Comparison of ENCODE assay signal across 1 cellular context in the genomic region with DNA sequence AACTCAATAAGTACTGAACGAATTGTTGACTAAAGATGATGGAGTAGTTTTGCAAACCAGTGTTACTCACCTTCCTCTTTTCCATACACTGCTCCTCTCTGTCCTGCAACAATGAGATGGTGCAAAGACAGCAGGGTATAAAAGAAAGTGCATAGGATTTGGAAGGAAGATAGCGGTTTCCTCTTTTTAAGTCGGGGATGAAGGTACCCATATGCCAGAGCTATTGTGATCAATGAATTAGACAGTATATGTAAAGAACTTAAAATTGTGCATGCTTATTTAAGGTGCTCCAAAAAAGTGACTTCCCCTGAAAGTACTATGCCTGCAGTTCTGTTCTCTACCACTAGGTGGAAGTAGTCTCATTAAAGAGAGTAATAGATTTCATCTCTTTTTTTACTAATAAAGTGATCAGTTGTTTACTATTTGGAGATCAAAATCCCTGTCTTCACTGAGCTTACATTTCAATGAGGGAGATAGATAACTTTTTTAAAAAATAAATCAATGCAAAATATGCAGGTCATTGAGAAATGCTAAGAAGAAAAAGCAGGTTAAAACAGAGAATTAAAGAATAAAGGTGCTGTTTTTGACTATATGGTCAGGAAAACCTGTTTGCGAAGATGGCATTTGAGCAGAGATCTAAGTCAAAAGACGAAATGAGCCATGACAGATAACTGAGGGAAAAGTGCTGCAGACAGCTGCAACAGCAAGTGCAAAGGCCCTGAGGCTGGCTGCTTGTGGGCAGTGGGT.
TF ChIP-seq lines count a peak whose summit lies in the region.

No MANE protein-coding gene starts in this region.

TF ChIP-seq in GM23338, 12 proteins besides CTCF, POLR2A, EP300 and RAD21 (continued from another document):
- TF ChIP-seq, protein P1, sequence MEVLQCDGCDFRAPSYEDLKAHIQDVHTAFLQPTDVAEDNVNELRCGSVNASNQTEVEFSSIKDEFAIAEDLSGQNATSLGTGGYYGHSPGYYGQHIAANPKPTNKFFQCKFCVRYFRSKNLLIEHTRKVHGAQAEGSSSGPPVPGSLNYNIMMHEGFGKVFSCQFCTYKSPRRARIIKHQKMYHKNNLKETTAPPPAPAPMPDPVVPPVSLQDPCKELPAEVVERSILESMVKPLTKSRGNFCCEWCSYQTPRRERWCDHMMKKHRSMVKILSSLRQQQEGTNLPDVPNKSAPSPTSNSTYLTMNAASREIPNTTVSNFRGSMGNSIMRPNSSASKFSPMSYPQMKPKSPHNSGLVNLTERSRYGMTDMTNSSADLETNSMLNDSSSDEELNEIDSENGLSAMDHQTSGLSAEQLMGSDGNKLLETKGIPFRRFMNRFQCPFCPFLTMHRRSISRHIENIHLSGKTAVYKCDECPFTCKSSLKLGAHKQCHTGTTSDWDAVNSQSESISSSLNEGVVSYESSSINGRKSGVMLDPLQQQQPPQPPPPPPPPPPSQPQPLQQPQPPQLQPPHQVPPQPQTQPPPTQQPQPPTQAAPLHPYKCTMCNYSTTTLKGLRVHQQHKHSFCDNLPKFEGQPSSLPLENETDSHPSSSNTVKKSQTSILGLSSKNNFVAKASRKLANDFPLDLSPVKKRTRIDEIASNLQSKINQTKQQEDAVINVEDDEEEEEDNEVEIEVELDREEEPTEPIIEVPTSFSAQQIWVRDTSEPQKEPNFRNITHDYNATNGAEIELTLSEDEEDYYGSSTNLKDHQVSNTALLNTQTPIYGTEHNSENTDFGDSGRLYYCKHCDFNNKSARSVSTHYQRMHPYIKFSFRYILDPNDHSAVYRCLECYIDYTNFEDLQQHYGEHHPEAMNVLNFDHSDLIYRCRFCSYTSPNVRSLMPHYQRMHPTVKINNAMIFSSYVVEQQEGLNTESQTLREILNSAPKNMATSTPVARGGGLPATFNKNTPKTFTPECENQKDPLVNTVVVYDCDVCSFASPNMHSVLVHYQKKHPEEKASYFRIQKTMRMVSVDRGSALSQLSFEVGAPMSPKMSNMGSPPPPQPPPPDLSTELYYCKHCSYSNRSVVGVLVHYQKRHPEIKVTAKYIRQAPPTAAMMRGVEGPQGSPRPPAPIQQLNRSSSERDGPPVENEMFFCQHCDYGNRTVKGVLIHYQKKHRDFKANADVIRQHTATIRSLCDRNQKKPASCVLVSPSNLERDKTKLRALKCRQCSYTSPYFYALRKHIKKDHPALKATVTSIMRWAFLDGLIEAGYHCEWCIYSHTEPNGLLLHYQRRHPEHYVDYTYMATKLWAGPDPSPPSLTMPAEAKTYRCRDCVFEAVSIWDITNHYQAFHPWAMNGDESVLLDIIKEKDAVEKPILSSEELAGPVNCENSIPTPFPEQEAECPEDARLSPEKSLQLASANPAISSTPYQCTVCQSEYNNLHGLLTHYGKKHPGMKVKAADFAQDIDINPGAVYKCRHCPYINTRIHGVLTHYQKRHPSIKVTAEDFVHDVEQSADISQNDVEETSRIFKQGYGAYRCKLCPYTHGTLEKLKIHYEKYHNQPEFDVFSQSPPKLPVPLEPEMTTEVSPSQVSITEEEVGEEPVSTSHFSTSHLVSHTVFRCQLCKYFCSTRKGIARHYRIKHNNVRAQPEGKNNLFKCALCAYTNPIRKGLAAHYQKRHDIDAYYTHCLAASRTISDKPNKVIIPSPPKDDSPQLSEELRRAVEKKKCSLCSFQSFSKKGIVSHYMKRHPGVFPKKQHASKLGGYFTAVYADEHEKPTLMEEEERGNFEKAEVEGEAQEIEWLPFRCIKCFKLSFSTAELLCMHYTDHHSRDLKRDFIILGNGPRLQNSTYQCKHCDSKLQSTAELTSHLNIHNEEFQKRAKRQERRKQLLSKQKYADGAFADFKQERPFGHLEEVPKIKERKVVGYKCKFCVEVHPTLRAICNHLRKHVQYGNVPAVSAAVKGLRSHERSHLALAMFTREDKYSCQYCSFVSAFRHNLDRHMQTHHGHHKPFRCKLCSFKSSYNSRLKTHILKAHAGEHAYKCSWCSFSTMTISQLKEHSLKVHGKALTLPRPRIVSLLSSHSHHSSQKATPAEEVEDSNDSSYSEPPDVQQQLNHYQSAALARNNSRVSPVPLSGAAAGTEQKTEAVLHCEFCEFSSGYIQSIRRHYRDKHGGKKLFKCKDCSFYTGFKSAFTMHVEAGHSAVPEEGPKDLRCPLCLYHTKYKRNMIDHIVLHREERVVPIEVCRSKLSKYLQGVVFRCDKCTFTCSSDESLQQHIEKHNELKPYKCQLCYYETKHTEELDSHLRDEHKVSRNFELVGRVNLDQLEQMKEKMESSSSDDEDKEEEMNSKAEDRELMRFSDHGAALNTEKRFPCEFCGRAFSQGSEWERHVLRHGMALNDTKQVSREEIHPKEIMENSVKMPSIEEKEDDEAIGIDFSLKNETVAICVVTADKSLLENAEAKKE (CRISPR knock-in tag; IDR thresholded peaks at IDR 0.05): no peak
- TF ChIP-seq, protein P2, sequence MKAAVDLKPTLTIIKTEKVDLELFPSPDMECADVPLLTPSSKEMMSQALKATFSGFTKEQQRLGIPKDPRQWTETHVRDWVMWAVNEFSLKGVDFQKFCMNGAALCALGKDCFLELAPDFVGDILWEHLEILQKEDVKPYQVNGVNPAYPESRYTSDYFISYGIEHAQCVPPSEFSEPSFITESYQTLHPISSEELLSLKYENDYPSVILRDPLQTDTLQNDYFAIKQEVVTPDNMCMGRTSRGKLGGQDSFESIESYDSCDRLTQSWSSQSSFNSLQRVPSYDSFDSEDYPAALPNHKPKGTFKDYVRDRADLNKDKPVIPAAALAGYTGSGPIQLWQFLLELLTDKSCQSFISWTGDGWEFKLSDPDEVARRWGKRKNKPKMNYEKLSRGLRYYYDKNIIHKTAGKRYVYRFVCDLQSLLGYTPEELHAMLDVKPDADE (IDR thresholded peaks at IDR 0.05): no peak
- TF ChIP-seq STAT1 (IDR thresholded peaks at IDR 0.05; ENCODE audit: unreplicated experiment): no peak
- no peak for TF ChIP-seq POLR2AphosphoS5 (IDR thresholded peaks at IDR 0.05; ENCODE audit: low read depth)
- no peak for TF ChIP-seq ZNF331 (CRISPR knock-in tag; IDR thresholded peaks at IDR 0.05; ENCODE audit: low read depth)
- no peak for TF ChIP-seq JUNB (IDR thresholded peaks at IDR 0.05; ENCODE audit: unreplicated experiment)
- TF ChIP-seq ZNF114 (CRISPR knock-in tag; IDR thresholded peaks at IDR 0.05): no peak
- no peak for TF ChIP-seq NANOG (IDR thresholded peaks at IDR 0.05; ENCODE audit: borderline replicate concordance)
- no peak for TF ChIP-seq EZH2phosphoT487 (IDR thresholded peaks at IDR 0.05; ENCODE audit: unreplicated experiment)
- TF ChIP-seq CREB1 (CRISPR knock-in tag; IDR thresholded peaks at IDR 0.05; ENCODE audit: low read depth): no peak
- TF ChIP-seq, protein P3, sequence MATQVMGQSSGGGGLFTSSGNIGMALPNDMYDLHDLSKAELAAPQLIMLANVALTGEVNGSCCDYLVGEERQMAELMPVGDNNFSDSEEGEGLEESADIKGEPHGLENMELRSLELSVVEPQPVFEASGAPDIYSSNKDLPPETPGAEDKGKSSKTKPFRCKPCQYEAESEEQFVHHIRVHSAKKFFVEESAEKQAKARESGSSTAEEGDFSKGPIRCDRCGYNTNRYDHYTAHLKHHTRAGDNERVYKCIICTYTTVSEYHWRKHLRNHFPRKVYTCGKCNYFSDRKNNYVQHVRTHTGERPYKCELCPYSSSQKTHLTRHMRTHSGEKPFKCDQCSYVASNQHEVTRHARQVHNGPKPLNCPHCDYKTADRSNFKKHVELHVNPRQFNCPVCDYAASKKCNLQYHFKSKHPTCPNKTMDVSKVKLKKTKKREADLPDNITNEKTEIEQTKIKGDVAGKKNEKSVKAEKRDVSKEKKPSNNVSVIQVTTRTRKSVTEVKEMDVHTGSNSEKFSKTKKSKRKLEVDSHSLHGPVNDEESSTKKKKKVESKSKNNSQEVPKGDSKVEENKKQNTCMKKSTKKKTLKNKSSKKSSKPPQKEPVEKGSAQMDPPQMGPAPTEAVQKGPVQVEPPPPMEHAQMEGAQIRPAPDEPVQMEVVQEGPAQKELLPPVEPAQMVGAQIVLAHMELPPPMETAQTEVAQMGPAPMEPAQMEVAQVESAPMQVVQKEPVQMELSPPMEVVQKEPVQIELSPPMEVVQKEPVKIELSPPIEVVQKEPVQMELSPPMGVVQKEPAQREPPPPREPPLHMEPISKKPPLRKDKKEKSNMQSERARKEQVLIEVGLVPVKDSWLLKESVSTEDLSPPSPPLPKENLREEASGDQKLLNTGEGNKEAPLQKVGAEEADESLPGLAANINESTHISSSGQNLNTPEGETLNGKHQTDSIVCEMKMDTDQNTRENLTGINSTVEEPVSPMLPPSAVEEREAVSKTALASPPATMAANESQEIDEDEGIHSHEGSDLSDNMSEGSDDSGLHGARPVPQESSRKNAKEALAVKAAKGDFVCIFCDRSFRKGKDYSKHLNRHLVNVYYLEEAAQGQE (IDR thresholded peaks at IDR 0.05; ENCODE audit: unreplicated experiment): no peak
